In genomic region chr15:84600687-84601554, GRCh38 we compare ENCODE assay signal across 8 cellular contexts. TPM values are rescaled to one million over a fixed set of nuclear protein-coding genes. Genes with fewer than 3 reads are reported as not detected.
DNase-seq lines count a peak whose midpoint lies in the region; ATAC-seq lines count a peak whose summit lies in the region.

ZSCAN2 (plus strand) TSS chr15:84601009; CDS start chr15:84603928, 2,919 bp downstream.

- H4K20me1 ChIP-seq in BLaER1 = peaks cover 41% of the 10 kb centered on the region

- H3K9me3 Mint-ChIP-seq in activated CD4-positive, alpha-beta T cell treated with anti-CD3 and anti-CD28 coated beads, Interleukin-2, amount 10 ng/mL, durations not matched to agents 7 days and 5 days = no peaks in the 10 kb centered on the region

- H3K27me3 ChIP-seq in BLaER1 = no peaks in the 10 kb centered on the region

- H3K9me3 ChIP-seq in BLaER1 = 0 out of 2 replicates have a peak, but pooled peaks cover 6% of the 10 kb centered on the region

- CTCF ChIA-PET in activated CD4-positive, alpha-beta T cell treated with anti-CD3 and anti-CD28 coated beads, Interleukin-2, amount 10 ng/mL, durations not matched to agents 7 days and 5 days (lab: Charles Lee) = interaction anchor here (0.6 to 4.0 kb wide), 8 partner anchors 13 to 386 kb away, joined by 3 to 20 read pairs (median 4); no protein-coding TSS in a partner anchor

- peak; percentile 89 for ATAC-seq in GM19328 (IDR thresholded peaks at IDR 0.05; ENCODE audit: unreplicated experiment)
- ATAC-seq in HG03469 (IDR thresholded peaks at IDR 0.05; ENCODE audit: unreplicated experiment) = peak; percentile 86

- peaks cover 11% of the 10 kb centered on the region for H3K36me3 Mint-ChIP-seq in activated CD4-positive, alpha-beta T cell treated with anti-CD3 and anti-CD28 coated beads, Interleukin-2, amount 10 ng/mL, durations not matched to agents 7 days and 5 days (ENCODE audit: low read depth)

- peak within 1 kb of the TSS; percentile 96 for H3K27ac ChIP-seq in BLaER1

- H3K4me3 Mint-ChIP-seq in activated CD4-positive, alpha-beta T cell treated with anti-CD3 and anti-CD28 coated beads, Interleukin-2, amount 10 ng/mL, durations not matched to agents 7 days and 5 days = peak within 1 kb of the TSS; percentile 82

- H3K9ac ChIP-seq in BLaER1 = peak within 1 kb of the TSS; percentile 95

- no peaks in the 10 kb centered on the region for H3K27me3 Mint-ChIP-seq in activated CD4-positive, alpha-beta T cell treated with anti-CD3 and anti-CD28 coated beads, Interleukin-2, amount 10 ng/mL, durations not matched to agents 7 days and 5 days

- H3K4me2 ChIP-seq in BLaER1 = peak within 1 kb of the TSS; percentile 94

- H3K4me1 ChIP-seq in BLaER1 = peaks cover 75% of the 10 kb centered on the region

- POLR2A ChIA-PET in activated CD4-positive, alpha-beta T cell treated with anti-CD3 and anti-CD28 coated beads, Interleukin-2, amount 10 ng/mL, durations not matched to agents 7 days and 5 days (lab: Charles Lee) = interaction anchor here (0.6 to 0.9 kb wide), 2 partner anchors 53 to 371 kb away, joined by 3 to 4 read pairs; partner anchors contain the start of gene WDR73

- DNase-seq in NCI-H526 (lab: John Stamatoyannopoulos, UW) = peak; percentile 94 to 98
- DNase-seq in activated CD4-positive, alpha-beta T cell treated with anti-CD3 and anti-CD28 coated beads, Interleukin-2, amount 10 ng/mL, durations not matched to agents 7 days and 5 days = peak; percentile 96
- peak; percentile 87 for DNase-seq in cortex of kidney (lab: John Stamatoyannopoulos, UW)
- DNase-seq in left kidney (ENCODE audit: low read depth, low spot score) = peak; percentile 99
- DNase-seq in stimulated activated CD4-positive, alpha-beta T cell treated with anti-CD3 and anti-CD28 coated beads, Interleukin-1b, Interleukin-23, amount 100 ng/mL, for 48 hours = peak; percentile 95

- peak within 1 kb of the TSS; percentile 86 for H3K4me3 ChIP-seq in BLaER1

- H3K36me3 ChIP-seq in BLaER1 = peaks cover 26% of the 10 kb centered on the region

- peaks cover 67% of the 10 kb centered on the region for H3K4me1 Mint-ChIP-seq in activated CD4-positive, alpha-beta T cell treated with anti-CD3 and anti-CD28 coated beads, Interleukin-2, amount 10 ng/mL, durations not matched to agents 7 days and 5 days

- H3K27ac Mint-ChIP-seq in activated CD4-positive, alpha-beta T cell treated with anti-CD3 and anti-CD28 coated beads, Interleukin-2, amount 10 ng/mL, durations not matched to agents 7 days and 5 days = peak within 1 kb of the TSS; percentile 47

RNA-seq across cellular contexts. Expression of gene ZSCAN2, which starts in this region (rescaled TPM):
- total RNA-seq in activated CD4-positive, alpha-beta T cell treated with anti-CD3 and anti-CD28 coated beads, Interleukin-2, amount 10 ng/mL, durations not matched to agents 7 days and 5 days = 1 to 10 TPM; 6.3 to 6.6 TPM

Comparison
In these comparisons a context has a peak if more than half of its experiments do, and no peak if none do; other contexts are left out.
1. Peak in every context shown above with its lines: DNase-seq, ATAC-seq, H3K4me3 ChIP-seq and H3K27ac ChIP-seq.